In the genomic region with DNA sequence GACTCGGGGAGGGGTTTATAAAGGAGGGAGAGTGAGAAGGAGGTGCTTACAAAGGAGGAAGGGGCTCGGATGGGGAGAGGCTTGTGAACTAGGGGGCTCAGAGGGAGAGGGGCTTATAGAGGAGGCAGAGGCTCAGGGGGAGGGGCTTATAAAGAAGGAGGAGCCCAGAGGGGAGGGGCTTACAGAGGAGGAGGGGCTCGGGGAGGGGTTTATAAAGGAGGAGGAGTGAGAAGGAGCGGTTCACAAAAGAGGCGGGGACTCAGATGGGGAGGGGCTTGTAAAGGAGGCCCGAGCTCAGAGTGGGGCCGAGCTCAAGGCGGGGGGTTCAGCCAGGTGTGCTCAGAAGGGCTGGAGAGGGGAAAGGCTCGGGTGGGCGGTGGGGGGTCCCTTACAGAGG, we compare ENCODE assay signal across 13 cellular contexts. TPM values are rescaled to one million over a fixed set of nuclear protein-coding genes. Genes with fewer than 3 reads are reported as not detected.
DNase-seq lines count a peak whose midpoint lies in the region; ATAC-seq and TF ChIP-seq lines count a peak whose summit lies in the region.
"Had no signal": no experiment of that assay in that cellular context is flagged by ENCODE, and none has a peak within 500 bp of the region (broad histone marks: within the 10 kb centered on the region; RNA-seq: fewer than 3 reads in every experiment).

No MANE protein-coding gene starts in this region.

- TF ChIP-seq POLR2A in suprapubic skin (IDR thresholded peaks at IDR 0.05): no peak

- 0 out of 2 replicates have a peak, but pooled peaks cover 3% of the 10 kb centered on the region for H4K20me1 ChIP-seq in GM23338 (replicated peaks; ENCODE audit: insufficient read depth)

- H3K36me3 ChIP-seq in GM23338 (ENCODE audit: insufficient read depth) (no peaks in the 10 kb centered on the region), suprapubic skin (no peaks in the 10 kb centered on the region)
- H3K36me3 ChIP-seq: HAP-1, left lung, thoracic aorta had no signal

- 27% methylated on average over 9 of the region's 10 CpGs for WGBS in suprapubic skin

- no peaks in the 10 kb centered on the region for H3K36me3 Mint-ChIP-seq in CD4-positive, alpha-beta T cell (ENCODE audit: low read depth)
- H3K36me3 Mint-ChIP-seq in GM23338 (ENCODE audit: low read depth): no peaks in the 10 kb centered on the region
- H3K36me3 Mint-ChIP-seq in activated CD4-positive, alpha-beta T cell treated with anti-CD3 and anti-CD28 coated beads, Interleukin-2, amount 10 ng/mL, durations not matched to agents 7 days and 5 days (ENCODE audit: low read depth): no peaks in the 10 kb centered on the region
- no peaks in the 10 kb centered on the region for H3K36me3 Mint-ChIP-seq in immature natural killer cell

- no peak overlapping the region for H3K4me3 Mint-ChIP-seq in CD4-positive, alpha-beta T cell
- no peak overlapping the region for H3K4me3 Mint-ChIP-seq in GM23338
- no peak overlapping the region for H3K4me3 Mint-ChIP-seq in activated CD4-positive, alpha-beta T cell treated with anti-CD3 and anti-CD28 coated beads, Interleukin-2, amount 10 ng/mL, durations not matched to agents 7 days and 5 days
- H3K4me3 Mint-ChIP-seq in immature natural killer cell: peak overlapping the region in 1 of 5 donors; percentile 8

- H2AFZ ChIP-seq in GM23338: 0 out of 2 replicates have a peak overlapping the region, but pooled peaks have one; percentile 72

- TF ChIP-seq EP300 in suprapubic skin (IDR thresholded peaks at IDR 0.05): no peak

- H3K9me2 ChIP-seq in GM23338 (ENCODE audit: insufficient read depth): peaks cover 7% of the 10 kb centered on the region; the same call in 1 of the 2 replicates

- TF ChIP-seq CTCF in CD4-positive, alpha-beta T cell (IDR thresholded peaks at IDR 0.05): no peak
- TF ChIP-seq CTCF in GM23338 (conservative IDR thresholded peaks at IDR 0.05; ENCODE audit: low read depth in 2 of 2) (no peak), suprapubic skin (IDR thresholded peaks at IDR 0.05) (no peak)

- peak in 4 of 10 experiments; percentile 5 to 49 (median 26) for DNase-seq in CD4-positive, alpha-beta T cell
- DNase-seq in GM23338 (ENCODE audit: low spot score) (peak; percentile 89), immature natural killer cell (peak; percentile 38 to 52 (median 47)), suprapubic skin (ENCODE audit: low spot score in 2 of 2) (no peak), ecto neural progenitor cell (ENCODE audit: low spot score) (no peak)
- DNase-seq in activated CD4-positive, alpha-beta T cell treated with anti-CD3 and anti-CD28 coated beads, Interleukin-2, amount 10 ng/mL, durations not matched to agents 7 days and 5 days: peak; percentile 53
- no peak for DNase-seq in activated effector memory CD4-positive, alpha-beta T cell treated with Interleukin-2 at 50 U/mL for 16 hours
- DNase-seq: activated gamma-delta T cell, left lung had no signal

- H3K27ac ChIP-seq in CD4-positive, alpha-beta T cell (ENCODE audit: low read depth, low read length): no peak overlapping the region
- H3K27ac ChIP-seq in GM23338 (ENCODE audit: low read depth): no peak overlapping the region
- H3K27ac ChIP-seq in suprapubic skin: no peak overlapping the region
- H3K27ac ChIP-seq: left lung, thoracic aorta had no signal

- no peaks in the 10 kb centered on the region for H3K9me3 ChIP-seq in CD4-positive, alpha-beta T cell (ENCODE audit: control insufficient read depth, low read length)
- H3K9me3 ChIP-seq in suprapubic skin: no peaks in the 10 kb centered on the region
- H3K9me3 ChIP-seq: HAP-1, left lung, thoracic aorta had no signal

- peak overlapping the region; percentile 52 for H3K4me3 ChIP-seq in GM23338
- no peak overlapping the region for H3K4me3 ChIP-seq in suprapubic skin
- H3K4me3 ChIP-seq: HAP-1, left lung, thoracic aorta had no signal

- peaks cover 17% of the 10 kb centered on the region for H3K4me1 Mint-ChIP-seq in CD4-positive, alpha-beta T cell (ENCODE audit: low read depth)
- H3K4me1 Mint-ChIP-seq in GM23338 (peaks cover 9% of the 10 kb centered on the region; the same call in 2 of the 3 replicates), immature natural killer cell (peaks cover 17 to 18% of the 10 kb centered on the region in 2 donors)
- peaks cover 13% of the 10 kb centered on the region for H3K4me1 Mint-ChIP-seq in activated CD4-positive, alpha-beta T cell treated with anti-CD3 and anti-CD28 coated beads, Interleukin-2, amount 10 ng/mL, durations not matched to agents 7 days and 5 days

- peak overlapping the region; percentile 77 for H3K4me2 ChIP-seq in GM23338

- 0 out of 2 replicates have a peak, but pooled peaks cover 4% of the 10 kb centered on the region for H3F3A ChIP-seq in GM23338 (replicated peaks; ENCODE audit: low read depth)

- H3K9me3 Mint-ChIP-seq in CD4-positive, alpha-beta T cell: no peaks in the 10 kb centered on the region
- H3K9me3 Mint-ChIP-seq in GM23338: no peaks in the 10 kb centered on the region; the same call in 2 of the 3 replicates
- no peaks in the 10 kb centered on the region for H3K9me3 Mint-ChIP-seq in activated CD4-positive, alpha-beta T cell treated with anti-CD3 and anti-CD28 coated beads, Interleukin-2, amount 10 ng/mL, durations not matched to agents 7 days and 5 days
- H3K9me3 Mint-ChIP-seq in immature natural killer cell: no peaks in the 10 kb centered on the region

- CTCF ChIA-PET in CD4-positive, alpha-beta T cell (lab: Charles Lee): interaction anchor here (1.2 kb wide), 1 partner anchor 153 kb away, joined by 4 read pairs; no protein-coding TSS in a partner anchor
- CTCF ChIA-PET in activated CD4-positive, alpha-beta T cell treated with anti-CD3 and anti-CD28 coated beads, Interleukin-2, amount 10 ng/mL, durations not matched to agents 7 days and 5 days (lab: Charles Lee): interaction anchor here (0.7 to 1.3 kb wide), 4 partner anchors 9 to 23 kb away, joined by 3 to 5 read pairs (median 3); no protein-coding TSS in a partner anchor

- H3K79me2 ChIP-seq in GM23338 (replicated peaks; ENCODE audit: insufficient read depth): no peaks in the 10 kb centered on the region

- POLR2A ChIA-PET in CD4-positive, alpha-beta T cell (lab: Charles Lee): interaction anchor here (1.0 to 1.3 kb wide), 2 partner anchors 175 to 283 kb away, joined by 3 to 4 read pairs; no protein-coding TSS in a partner anchor
- POLR2A ChIA-PET in activated CD4-positive, alpha-beta T cell treated with anti-CD3 and anti-CD28 coated beads, Interleukin-2, amount 10 ng/mL, durations not matched to agents 7 days and 5 days (lab: Charles Lee): no interaction called here

- H3K27ac Mint-ChIP-seq in CD4-positive, alpha-beta T cell: no peak overlapping the region
- H3K27ac Mint-ChIP-seq in GM23338 (no peak overlapping the region), immature natural killer cell (no peak overlapping the region)
- H3K27ac Mint-ChIP-seq in activated CD4-positive, alpha-beta T cell treated with anti-CD3 and anti-CD28 coated beads, Interleukin-2, amount 10 ng/mL, durations not matched to agents 7 days and 5 days: peak overlapping the region; percentile 36

- H3K4me1 ChIP-seq in GM23338 (ENCODE audit: insufficient read depth) (peaks cover 11% of the 10 kb centered on the region; the same call in 1 of the 2 replicates), suprapubic skin (no peaks in the 10 kb centered on the region)
- H3K4me1 ChIP-seq: HAP-1, left lung had no signal

- intact Hi-C loops in CD4-positive, alpha-beta T cell (cut with DNase I, micrococcal nuclease): no loop called here

- ATAC-seq in CD4-positive, alpha-beta T cell (ENCODE audit: poor library complexity): peak; percentile 71
- ATAC-seq in GM23338: peak; percentile 63
- no peak for ATAC-seq in HG02981 (IDR thresholded peaks at IDR 0.05; ENCODE audit: unreplicated experiment)

- peaks cover 4% of the 10 kb centered on the region for H3K27me3 Mint-ChIP-seq in CD4-positive, alpha-beta T cell
- peaks cover 23% of the 10 kb centered on the region for H3K27me3 Mint-ChIP-seq in GM23338 (ENCODE audit: insufficient read depth, low read depth, poor library complexity)
- H3K27me3 Mint-ChIP-seq in activated CD4-positive, alpha-beta T cell treated with anti-CD3 and anti-CD28 coated beads, Interleukin-2, amount 10 ng/mL, durations not matched to agents 7 days and 5 days: peaks cover 5% of the 10 kb centered on the region
- H3K27me3 Mint-ChIP-seq in immature natural killer cell (ENCODE audit: low read depth in 3 of 3): peaks cover 0 to 6% (median 2%) of the 10 kb centered on the region in 3 donors

- H3K27me3 ChIP-seq in CD4-positive, alpha-beta T cell (ENCODE audit: control insufficient read depth, insufficient read depth, low read length): no peaks in the 10 kb centered on the region
- H3K27me3 ChIP-seq in GM23338 (ENCODE audit: insufficient read depth): no peaks in the 10 kb centered on the region
- peaks cover 54% of the 10 kb centered on the region for H3K27me3 ChIP-seq in suprapubic skin

RNA-seq across cellular contexts. Expression of a gene that starts 0.5 kb away (rescaled TPM):
- not detected for total RNA-seq in CD4-positive, alpha-beta T cell
- 4.7 and 5.0 TPM in 2 replicates for total RNA-seq in GM23338 (2014; rRNA removed; shearing (Covaris generic))
- polyA plus RNA-seq in GM23338 (2016; fragmentation: Nextera tagmentation; extraction: Ambion mirVana) (19.0 and 21.5 TPM in 2 replicates), immature natural killer cell (1 to 10 TPM in 2 of 3 donors, not detected in 1; 1.5 to 2.1 TPM)
- total RNA-seq in activated CD4-positive, alpha-beta T cell treated with anti-CD3 and anti-CD28 coated beads, Interleukin-2, amount 10 ng/mL, durations not matched to agents 7 days and 5 days: under 1 TPM; 0.27 to 0.33 TPM
- total RNA-seq in suprapubic skin: 1 to 10 TPM in 1 of 4 donors, not detected in 3; 2.1 TPM
- total RNA-seq: HT1080, left lung, thoracic aorta had no signal

RNA-seq across cellular contexts. Expression of a gene that starts 3.4 kb away (rescaled TPM):
- not detected for total RNA-seq in CD4-positive, alpha-beta T cell
- total RNA-seq in GM23338 (2014; rRNA removed; shearing (Covaris generic)): not detected in 2 replicates
- not detected in 2 replicates for polyA plus RNA-seq in GM23338 (2016; fragmentation: Nextera tagmentation; extraction: Ambion mirVana)
- not detected for total RNA-seq in activated CD4-positive, alpha-beta T cell treated with anti-CD3 and anti-CD28 coated beads, Interleukin-2, amount 10 ng/mL, durations not matched to agents 7 days and 5 days
- not detected for polyA plus RNA-seq in immature natural killer cell
- total RNA-seq in suprapubic skin: not detected
- total RNA-seq: HT1080, left lung, thoracic aorta had no signal

RNA-seq across cellular contexts. Expression of a gene that starts 20.7 kb away (rescaled TPM):
- 1 to 10 TPM; 3.9 to 4.7 TPM for total RNA-seq in CD4-positive, alpha-beta T cell
- 34.1 and 34.7 TPM in 2 replicates for total RNA-seq in GM23338 (2014; rRNA removed; shearing (Covaris generic))
- 19.0 TPM in 2 replicates for polyA plus RNA-seq in GM23338 (2016; fragmentation: Nextera tagmentation; extraction: Ambion mirVana)
- 10 to 100 TPM in 1 of 2 experiments, 1 to 10 TPM in 1; 9.2 to 12.6 TPM for total RNA-seq in activated CD4-positive, alpha-beta T cell treated with anti-CD3 and anti-CD28 coated beads, Interleukin-2, amount 10 ng/mL, durations not matched to agents 7 days and 5 days
- polyA plus RNA-seq in immature natural killer cell: 10 to 100 TPM in 1 of 3 donors, 1 to 10 TPM in 2; 6.8 to 18.4 (median 9.1) TPM
- total RNA-seq in suprapubic skin: 10 to 100 TPM; 10.9 to 21.7 (median 17.9) TPM

RNA-seq across cellular contexts. Expression of a gene that starts 26.3 kb away (rescaled TPM):
- total RNA-seq in CD4-positive, alpha-beta T cell: 100 to 1,000 TPM; 109 to 116 TPM
- 38.4 and 39.2 TPM in 2 replicates for total RNA-seq in GM23338 (2014; rRNA removed; shearing (Covaris generic))
- polyA plus RNA-seq in GM23338 (2016; fragmentation: Nextera tagmentation; extraction: Ambion mirVana) (12.9 and 16.1 TPM in 2 replicates), immature natural killer cell (10 to 100 TPM in 1 of 3 donors, 1 to 10 TPM in 2; 6.8 to 14.2 (median 9.7) TPM)
- total RNA-seq in activated CD4-positive, alpha-beta T cell treated with anti-CD3 and anti-CD28 coated beads, Interleukin-2, amount 10 ng/mL, durations not matched to agents 7 days and 5 days: 10 to 100 TPM; 78.6 to 79.3 TPM
- 10 to 100 TPM; 45.1 to 51.1 (median 47.9) TPM for total RNA-seq in suprapubic skin

RNA-seq across cellular contexts. Expression of a gene that starts 59.2 kb away (rescaled TPM):
- total RNA-seq in CD4-positive, alpha-beta T cell: 1 to 10 TPM; 5.7 to 6.0 TPM
- total RNA-seq in GM23338 (2014; rRNA removed; shearing (Covaris generic)): not detected in 2 replicates
- polyA plus RNA-seq in GM23338 (2016; fragmentation: Nextera tagmentation; extraction: Ambion mirVana) (0.50 TPM in 1 of 2 replicates, not detected in the other), immature natural killer cell (not detected)
- total RNA-seq in activated CD4-positive, alpha-beta T cell treated with anti-CD3 and anti-CD28 coated beads, Interleukin-2, amount 10 ng/mL, durations not matched to agents 7 days and 5 days: 1 to 10 TPM; 6.5 to 8.7 TPM
- total RNA-seq in suprapubic skin: 1 to 10 TPM in 2 of 4 donors, not detected in 2; 2.4 to 5.2 TPM
- total RNA-seq: HT1080, thoracic aorta had no signal

Comparison
In these comparisons a context has a peak if more than half of its experiments do, and no peak if none do; other contexts are left out.
1. DNase-seq: peak in GM23338 (single experiment), activated CD4-positive, alpha-beta T cell treated with anti-CD3 and anti-CD28 coated beads, Interleukin-2, amount 10 ng/mL, durations not matched to agents 7 days and 5 days (single experiment) and immature natural killer cell (3 of 3); none in activated effector memory CD4-positive, alpha-beta T cell treated with Interleukin-2 at 50 U/mL for 16 hours (single experiment), suprapubic skin (0 of 2) and ecto neural progenitor cell (single experiment).